Comparison of ENCODE assay signal across 26 cellular contexts in the genomic region with DNA sequence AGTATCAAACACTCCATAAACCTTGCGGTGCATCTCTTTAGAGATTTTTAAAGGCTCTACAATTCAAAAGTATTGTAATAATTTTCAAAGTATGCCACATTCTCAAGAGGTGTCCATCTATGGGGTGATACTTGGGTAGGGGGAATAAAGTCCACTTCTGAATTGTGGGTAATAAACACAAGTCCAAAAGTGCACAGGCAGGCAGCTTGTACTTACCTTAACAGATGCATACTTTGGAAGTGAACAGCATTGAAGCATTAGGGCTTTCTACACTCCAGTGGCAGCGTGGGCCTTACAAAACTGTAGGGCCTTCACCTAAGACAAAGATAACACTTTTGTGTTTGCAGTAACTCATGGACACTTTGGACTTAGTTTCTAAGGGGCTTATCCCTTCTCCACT.
"Had no signal": no experiment of that assay in that cellular context is flagged by ENCODE, and none has a peak within 500 bp of the region (broad histone marks: within the 10 kb centered on the region; RNA-seq: fewer than 3 reads in every experiment).

No MANE protein-coding gene starts in this region.

- H3K9me3 ChIP-seq: ovary, right atrium auricular region, right lobe of liver, testis, thyroid gland, transverse colon, vagina had no signal

- H3K9ac ChIP-seq: neural progenitor cell had no signal

- H3K4me1 ChIP-seq: lower lobe of right lung, neural progenitor cell, right atrium auricular region, testis, thyroid gland, upper lobe of left lung, vagina had no signal

- ATAC-seq: left ventricle myocardium superior; lower lobe of right lung; natural killer cell; stimulated activated naive B cell treated with anti-CD40 and anti-IgM and Interleukin-4, amounts not matched to agents 10 μg/mL and 1 μg/mL and 100 μg/mL, for 72 hours; stimulated activated naive CD8-positive, alpha-beta T cell treated with anti-CD3 and anti-CD28 coated beads, Interleukin-15, Interleukin-2, amounts not matched to agents 100 U/mL and 50 U/mL, for 24 hours had no signal

- H3K36me3 ChIP-seq: lower lobe of right lung, neural progenitor cell, ovary, right atrium auricular region, right lobe of liver, thyroid gland, transverse colon, upper lobe of left lung, vagina had no signal

- DNase-seq: hypothalamus; immature natural killer cell; kidney; left ventricle myocardium superior; lower lobe of right lung; mammary epithelial cell; mesenchymal stem cell; naive B cell; natural killer cell; nephron progenitor cell; ovary; right lobe of liver; stimulated activated CD4-positive, alpha-beta T cell treated with anti-CD3 and anti-CD28 coated beads, Interleukin-12 subunit alpha, Interleukin-12 subunit beta, amount 100 ng/mL, for 4 hours; stimulated activated CD4-positive, alpha-beta T cell treated with anti-CD3 and anti-CD28 coated beads, Interleukin-15, amount 100 ng/mL, for 24 hours; stimulated activated CD4-positive, alpha-beta T cell treated with anti-CD3 and anti-CD28 coated beads, Interleukin-2, amount 100 ng/mL, for 24 hours; stimulated activated CD4-positive, alpha-beta T cell treated with anti-CD3 and anti-CD28 coated beads, Interleukin-4, amount 100 ng/mL, for 1 hour; stimulated activated naive B cell treated with anti-CD40 and anti-IgM and Interleukin-4, amounts not matched to agents 10 μg/mL and 1 μg/mL and 100 μg/mL, for 72 hours; stimulated activated naive CD8-positive, alpha-beta T cell treated with anti-CD3 and anti-CD28 coated beads, Interleukin-15, Interleukin-2, amounts not matched to agents 100 U/mL and 50 U/mL, for 24 hours; stomach; testis; thyroid gland; transverse colon; upper lobe of left lung had no signal

- H3K27ac ChIP-seq: lower lobe of right lung, neural progenitor cell, ovary, right atrium auricular region, right lobe of liver, stomach, testis, thyroid gland, transverse colon, upper lobe of left lung, vagina had no signal

- H3K27me3 ChIP-seq: neural progenitor cell, ovary, right atrium auricular region, right lobe of liver, stomach, testis, thyroid gland, transverse colon, upper lobe of left lung, vagina had no signal

- H3K4me3 ChIP-seq: lower lobe of right lung, neural progenitor cell, ovary, right atrium auricular region, right lobe of liver, stomach, testis, thyroid gland, transverse colon, upper lobe of left lung, vagina had no signal
